8 cellular contexts compared by ENCODE assay signal in the genomic region with DNA sequence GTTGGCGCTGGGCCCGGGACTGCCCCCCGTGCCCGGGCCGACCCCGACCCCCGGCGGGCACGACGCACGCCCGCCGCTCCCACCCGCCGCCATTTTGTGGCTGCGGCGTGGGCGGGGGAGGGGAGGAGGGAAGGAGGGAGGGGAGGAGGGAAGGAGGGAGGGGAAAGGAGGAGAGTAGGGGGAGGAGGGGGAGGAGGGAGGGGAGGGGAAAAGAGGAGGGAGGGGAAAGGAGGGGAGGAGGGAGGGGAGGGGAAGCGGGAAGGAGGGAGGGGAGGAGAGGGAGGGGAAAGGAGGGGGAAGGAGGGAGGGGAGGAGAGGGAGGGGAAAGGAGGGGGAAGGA. TPM values are rescaled to one million over a fixed set of nuclear protein-coding genes. Genes with fewer than 3 reads are reported as not detected.
DNase-seq lines count a peak whose midpoint lies in the region; ATAC-seq, FAIRE-seq and TF ChIP-seq lines count a peak whose summit lies in the region.

TSS of gene BTBD2 (minus strand) at position 104 of the 340 bp plus-strand sequence. CDS start at position 93, 11 bp downstream.

- peak within 1 kb of the TSS; percentile 83 for H3K9ac ChIP-seq in BLaER1
- peak within 1 kb of the TSS; percentile 71 for H3K9ac ChIP-seq in SK-N-MC (ENCODE audit: insufficient read length)
- H3K9ac ChIP-seq in astrocyte (ENCODE audit: low read length): peak within 1 kb of the TSS; percentile 58

- TF ChIP-seq CTCF in HFFc6 (IDR thresholded peaks at IDR 0.05) (no peak), astrocyte (IDR thresholded peaks at IDR 0.05; ENCODE audit: insufficient read depth, low read depth, low read length) (no peak), retinal pigment epithelial cell (conservative IDR thresholded peaks at IDR 0.05; ENCODE audit: low read depth, low read length) (no peak)

- H3K4me1 ChIP-seq in BLaER1 (peaks cover 48% of the 10 kb centered on the region), astrocyte (ENCODE audit: insufficient read depth, low read length) (no peaks in the 10 kb centered on the region)

- H3K4me2 ChIP-seq in BLaER1 (peak within 1 kb of the TSS; percentile 88), astrocyte (ENCODE audit: low read length) (peak within 1 kb of the TSS; percentile 85)

- H3K27ac Mint-ChIP-seq in HFFc6 (peak within 1 kb of the TSS; percentile 18; the same call in 1 of the 2 replicates), astrocyte (ENCODE audit: unreplicated experiment) (no peak within 1 kb of the TSS)

- H4K20me1 ChIP-seq in BLaER1 (peaks cover 26% of the 10 kb centered on the region), astrocyte (ENCODE audit: insufficient read depth, low read length) (peaks cover 27% of the 10 kb centered on the region)

- no peak for FAIRE-seq in astrocyte (lab: Jason Lieb, UNC)

- H3K4me3 Mint-ChIP-seq in HFFc6: peak within 1 kb of the TSS; percentile 83
- H3K4me3 Mint-ChIP-seq in astrocyte (ENCODE audit: unreplicated experiment): peak within 1 kb of the TSS; percentile 67

- H3K36me3 Mint-ChIP-seq in HFFc6 (ENCODE audit: low read depth): peaks cover 8% of the 10 kb centered on the region; the same call in 1 of the 2 replicates
- peaks cover 3% of the 10 kb centered on the region for H3K36me3 Mint-ChIP-seq in astrocyte (ENCODE audit: low read depth, unreplicated experiment)

- H3K9me3 ChIP-seq in BLaER1 (peaks cover 10% of the 10 kb centered on the region), SK-N-MC (ENCODE audit: low read depth, low read length) (no peaks in the 10 kb centered on the region), astrocyte (ENCODE audit: insufficient read depth, low read depth, low read length) (no peaks in the 10 kb centered on the region)

- H2AFZ ChIP-seq in astrocyte (ENCODE audit: low read depth, low read length): no peak within 1 kb of the TSS

- peaks cover 25% of the 10 kb centered on the region for H3K36me3 ChIP-seq in BLaER1
- no peaks in the 10 kb centered on the region for H3K36me3 ChIP-seq in SK-N-MC (ENCODE audit: insufficient read depth, low read length)
- H3K36me3 ChIP-seq in astrocyte (ENCODE audit: insufficient read depth, low read length): no peaks in the 10 kb centered on the region

- peaks cover 3% of the 10 kb centered on the region for H3K27me3 Mint-ChIP-seq in HFFc6 (ENCODE audit: insufficient read depth)
- no peaks in the 10 kb centered on the region for H3K27me3 Mint-ChIP-seq in astrocyte (ENCODE audit: low read depth, unreplicated experiment)

- H3K4me3 ChIP-seq in BLaER1: peak within 1 kb of the TSS; percentile 77
- H3K4me3 ChIP-seq in SK-N-MC: peak within 1 kb of the TSS; percentile 82
- H3K4me3 ChIP-seq in astrocyte (ENCODE audit: insufficient read depth, low read depth, low read length): peak within 1 kb of the TSS; percentile 55
- peak within 1 kb of the TSS; percentile 49 for H3K4me3 ChIP-seq in retinal pigment epithelial cell (ENCODE audit: low read length)

- no peaks in the 10 kb centered on the region for H3K4me1 Mint-ChIP-seq in HFFc6 (ENCODE audit: low read depth)
- no peaks in the 10 kb centered on the region for H3K4me1 Mint-ChIP-seq in astrocyte (ENCODE audit: low read depth, unreplicated experiment)

- H3K27me3 ChIP-seq in BLaER1: no peaks in the 10 kb centered on the region
- H3K27me3 ChIP-seq in astrocyte (ENCODE audit: insufficient read depth, low read length): no peaks in the 10 kb centered on the region

- H3K79me2 ChIP-seq in astrocyte (ENCODE audit: insufficient read depth, low read length): peaks cover 25% of the 10 kb centered on the region

- no peak for DNase-seq in HFFc6
- peak; percentile 28 for DNase-seq in SK-N-MC (ENCODE audit: low read depth, low spot score)
- DNase-seq in astrocyte (ENCODE audit: low read depth): peak; percentile 80
- peak; percentile 51 for DNase-seq in hepatic stellate cell (ENCODE audit: low spot score)
- no peak for DNase-seq in retinal pigment epithelial cell (ENCODE audit: low read depth)
- DNase-seq in activated gamma-delta T cell treated with Interleukin-2 at 50 U/mL for 16 hours: no peak

- no peak for ATAC-seq in GM19463 (IDR thresholded peaks at IDR 0.05; ENCODE audit: unreplicated experiment)

- H3K27ac ChIP-seq in BLaER1 (peak within 1 kb of the TSS; percentile 80), SK-N-MC (no peak within 1 kb of the TSS), astrocyte (ENCODE audit: low read depth, low read length) (no peak within 1 kb of the TSS)

- no peaks in the 10 kb centered on the region for H3K9me3 Mint-ChIP-seq in HFFc6
- H3K9me3 Mint-ChIP-seq in astrocyte (ENCODE audit: unreplicated experiment): no peaks in the 10 kb centered on the region

RNA-seq across cellular contexts. Expression of gene BTBD2, which starts in this region (rescaled TPM):
- total RNA-seq in HFFc6 (2021; fragmentation: NEBNext Ultra II Directional; extraction: Animal tissue kit (Norgen Biotek cat#: 25700)): 10 to 100 TPM; 74.1 to 95.6 (median 84.7) TPM
- total RNA-seq in astrocyte: 49.5 and 53.7 TPM in 2 replicates

Comparison
In these comparisons a context has a peak if more than half of its experiments do, and no peak if none do; other contexts are left out.
1. DNase-seq: peak in SK-N-MC (single experiment), astrocyte (single experiment) and hepatic stellate cell (single experiment); none in HFFc6 (single experiment), retinal pigment epithelial cell (single experiment) and activated gamma-delta T cell treated with Interleukin-2 at 50 U/mL for 16 hours (single experiment).
2. Peak in every context shown above with its lines, with median percentiles within 50 percentile points of each other: H3K4me3 ChIP-seq and H3K9ac ChIP-seq.